ENCODE assay signal across 24 cellular contexts in genomic region chr2:119435148-119435952, GRCh38. TPM values are rescaled to one million over a fixed set of nuclear protein-coding genes. Genes with fewer than 3 reads are reported as not detected.
A peak's percentile ranks its signal among the peaks of the same experiment; 100 is the strongest.
DNase-seq lines count a peak whose midpoint lies in the region; ATAC-seq, FAIRE-seq and TF ChIP-seq lines count a peak whose summit lies in the region.
"Had no signal": no experiment of that assay in that cellular context is flagged by ENCODE, and none has a peak within 500 bp of the region (broad histone marks: within the 10 kb centered on the region; RNA-seq: fewer than 3 reads in every experiment).

No MANE protein-coding gene starts in this region.

- H3K4me1 ChIP-seq in SJCRH30 (peaks cover 22% of the 10 kb centered on the region), pancreas (peaks cover 0 to 16% (median 0%) of the 10 kb centered on the region in 3 donors), left ventricle myocardium inferior (peaks cover 14% of the 10 kb centered on the region)
- H3K4me1 ChIP-seq: uterus had no signal

- intact Hi-C loops in left colon (cut with DNase I, micrococcal nuclease) (no loop called here), pancreas (cut with DNase I) (no loop called here), left ventricle myocardium inferior (cut with micrococcal nuclease) (no loop called here)

- FAIRE-seq in pancreas (lab: Jason Lieb, UNC) = no peak
- FAIRE-seq: endothelial cell of umbilical vein, H1 had no signal

- H3K4me3 ChIP-seq in SJCRH30 (no peak overlapping the region), pancreas (no peak overlapping the region), left ventricle myocardium inferior (no peak overlapping the region)
- H3K4me3 ChIP-seq: psoas muscle, stomach, uterus had no signal

- no peak for TF ChIP-seq CTCF in pancreas (IDR thresholded peaks at IDR 0.05)
- no peak for TF ChIP-seq CTCF in left ventricle myocardium inferior (IDR thresholded peaks at IDR 0.05; ENCODE audit: borderline replicate concordance)

- ATAC-seq in left colon = peak; percentile 62
- no peak for ATAC-seq in pancreas
- ATAC-seq in GM18909 (IDR thresholded peaks at IDR 0.05; ENCODE audit: poor library complexity, unreplicated experiment) = no peak
- ATAC-seq: psoas muscle had no signal

- H3K36me3 ChIP-seq in SJCRH30 (no peaks in the 10 kb centered on the region), pancreas (no peaks in the 10 kb centered on the region), left ventricle myocardium inferior (no peaks in the 10 kb centered on the region)
- H3K36me3 ChIP-seq: brain microvascular endothelial cell, uterus had no signal

- H3K27me3 ChIP-seq in SJCRH30 = no peaks in the 10 kb centered on the region; the same call in 1 of the 2 replicates
- H3K27me3 ChIP-seq in pancreas = no peaks in the 10 kb centered on the region
- H3K27me3 ChIP-seq in left ventricle myocardium inferior (ENCODE audit: low read depth) = peaks cover 5% of the 10 kb centered on the region
- H3K27me3 ChIP-seq: uterus had no signal

- H3K27ac ChIP-seq in SJCRH30 (no peak overlapping the region), pancreas (peak overlapping the region in 3 of 4 donors; percentile 7 to 79 (median 78)), left ventricle myocardium inferior (replicated peaks) (no peak overlapping the region)
- H3K27ac ChIP-seq: brain microvascular endothelial cell, psoas muscle, uterus had no signal

- peak; percentile 14 for DNase-seq in D341Med (ENCODE audit: low spot score)
- peak; percentile 24 to 61 for DNase-seq in SJCRH30
- DNase-seq in left colon = peak; percentile 45 to 79
- DNase-seq in pancreas = no peak
- DNase-seq in stimulated activated CD4-positive, alpha-beta T cell treated with anti-CD3 and anti-CD28 coated beads, Interleukin-4, amount 100 ng/mL, for 1 hour = no peak
- DNase-seq in left ventricle myocardium inferior = no peak
- no peak for DNase-seq in iPS-NIHi11 (ENCODE audit: low spot score)
- DNase-seq: activated CD4-positive, alpha-beta T cell treated with anti-CD3 and anti-CD28 coated beads for 48 hours; brain microvascular endothelial cell; Calu3; IMR-90; NCI-H1436 treated with DMSO at 0.1 percent for 48 hours; NCI-H2171 treated with DMSO at 0.1 percent for 48 hours; NCI-H774; OCI-M1; psoas muscle; SIG-M5; stomach; uterus had no signal

- WGBS in pancreas, 2 donors = 69 to 76% methylated on average over 6 of the region's 6 CpGs

- H3K9me3 ChIP-seq in SJCRH30 (replicated peaks) (no peaks in the 10 kb centered on the region), pancreas (no peaks in the 10 kb centered on the region), left ventricle myocardium inferior (replicated peaks) (no peaks in the 10 kb centered on the region)
- H3K9me3 ChIP-seq: psoas muscle, stomach, uterus had no signal

RNA-seq across cellular contexts. Expression of gene TMEM37, which starts 3.7 kb away (rescaled TPM):
- 0.28 and 0.67 TPM in 2 replicates for total RNA-seq in SJCRH30 (2014; rRNA removed; shearing (Covaris generic))
- total RNA-seq in left colon (100 to 1,000 TPM in 1 of 2 donors, 10 to 100 TPM in 1; 71.8 to 119 TPM), pancreas (10 to 100 TPM in 4 of 6 donors, 1 to 10 TPM in 2; 5.2 to 11.2 (median 10.2) TPM), left ventricle myocardium inferior (2.4 TPM)
- 10 to 100 TPM; 10.3 to 25.3 TPM for polyA plus RNA-seq in pancreas
- total RNA-seq: MCF 10A; T-helper 1 cell treated with Interleukin-12 subunit alpha and Interleukin-12 subunit beta and Interleukin-4 antibody, amounts not matched to agents 30 ng/mL and 1 ng/mL, for 36 hours had no signal

Comparison
In these comparisons a context has a peak if more than half of its experiments do, and no peak if none do; other contexts are left out.
1. DNase-seq: peak in D341Med (single experiment), SJCRH30 (2 of 2) and left colon (2 of 2); none in pancreas (0 of 6), stimulated activated CD4-positive, alpha-beta T cell treated with anti-CD3 and anti-CD28 coated beads, Interleukin-4, amount 100 ng/mL, for 1 hour (single experiment), left ventricle myocardium inferior (single experiment) and iPS-NIHi11 (single experiment).
2. H3K27ac ChIP-seq: peak in pancreas (3 of 4); none in SJCRH30 (single experiment) and left ventricle myocardium inferior (single experiment).
3. RNA of gene TMEM37, which starts 3.7 kb away (total RNA-seq): 71.8 to 119 TPM in left colon; 5.2 to 11.2 TPM in pancreas, 2.4 TPM in left ventricle myocardium inferior (single experiment) and 0.28 to 0.67 TPM in SJCRH30; every median in the first group is over 4 times any median in the second.